ENCODE assay signal across 8 cellular contexts in the genomic region with DNA sequence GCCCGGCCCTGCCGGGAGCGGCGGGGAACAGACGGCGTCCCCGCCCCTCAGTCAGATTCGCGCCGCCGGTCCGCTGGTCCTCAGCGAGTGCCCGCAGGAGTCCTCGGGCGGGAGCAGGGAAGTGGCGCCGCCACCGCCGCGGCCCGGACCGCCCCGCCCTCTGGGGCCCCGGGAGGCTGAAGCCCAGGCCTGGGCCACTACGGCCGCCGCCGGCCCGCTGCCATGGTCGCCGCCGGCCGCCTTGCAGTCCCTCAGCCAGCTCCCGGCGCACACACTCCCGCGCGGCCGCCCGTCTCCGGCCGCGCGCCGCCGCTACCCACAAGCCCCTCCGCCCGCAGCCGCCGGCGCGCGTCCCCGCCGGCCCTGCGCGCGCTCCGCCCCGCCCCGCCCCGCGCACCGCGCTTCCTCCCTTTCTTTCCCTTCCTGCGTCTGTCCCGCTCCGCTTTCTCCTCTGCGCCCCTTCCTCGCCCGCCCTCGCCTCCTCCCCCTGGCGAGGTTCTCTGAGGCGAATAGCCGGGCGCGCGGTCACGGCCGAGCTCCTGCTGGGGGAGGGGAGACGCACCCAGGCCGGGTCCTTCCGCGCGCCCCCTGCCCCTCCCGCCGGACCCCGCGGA. TPM values are rescaled to one million over a fixed set of nuclear protein-coding genes. Genes with fewer than 3 reads are reported as not detected.
DNase-seq lines count a peak whose midpoint lies in the region; ATAC-seq lines count a peak whose summit lies in the region.

ROCK2 (minus strand) TSS at position 295 of the 614 bp plus-strand sequence. CDS start 500 bp downstream, outside the sequence.

- H3K27ac ChIP-seq in HUES48 (ENCODE audit: low read depth, low read length) (peak within 1 kb of the TSS; percentile 96), esophagus (ENCODE audit: low read depth in 2 of 2, low read length in 1 of 2) (peak within 1 kb of the TSS; percentile 92 to 98), muscle layer of colon (ENCODE audit: low read depth, low read length) (peak within 1 kb of the TSS; percentile 94)

- no peaks in the 10 kb centered on the region for H3K9me3 Mint-ChIP-seq in activated T-cell treated with anti-CD3 and anti-CD28 coated beads, Interleukin-2, amount 50 U/mL, for 4 hours

- H3K36me3 ChIP-seq in HUES48 (ENCODE audit: control insufficient read depth, insufficient read depth, low read length), result no peaks in the 10 kb centered on the region
- no peaks in the 10 kb centered on the region for H3K36me3 ChIP-seq in esophagus (ENCODE audit: control insufficient read depth in 2 of 2, insufficient read depth in 2 of 2, low read length in 1 of 2)
- no peaks in the 10 kb centered on the region for H3K36me3 ChIP-seq in muscle layer of colon (ENCODE audit: insufficient read depth, low read length)

- peak within 1 kb of the TSS; percentile 98 for H3K4me3 Mint-ChIP-seq in activated T-cell treated with anti-CD3 and anti-CD28 coated beads, Interleukin-2, amount 50 U/mL, for 4 hours

- in situ Hi-C loops in Caki2 (cut with HindIII; ENCODE audit: low pct_unique_long_range_greater_than_20kb, low sequenced_read_pairs), result no loop called here

- no peaks in the 10 kb centered on the region for H3K36me3 Mint-ChIP-seq in activated T-cell treated with anti-CD3 and anti-CD28 coated beads, Interleukin-2, amount 50 U/mL, for 4 hours (ENCODE audit: insufficient read depth)

- peaks cover 34% of the 10 kb centered on the region for H3K4me1 Mint-ChIP-seq in activated T-cell treated with anti-CD3 and anti-CD28 coated beads, Interleukin-2, amount 50 U/mL, for 4 hours (ENCODE audit: low read depth)

- H3K27me3 ChIP-seq in HUES48 (ENCODE audit: control insufficient read depth, insufficient read depth, low read length) (no peaks in the 10 kb centered on the region), esophagus (ENCODE audit: control insufficient read depth in 1 of 2, insufficient read depth in 2 of 2, low read length in 2 of 2) (no peaks in the 10 kb centered on the region), muscle layer of colon (ENCODE audit: control insufficient read depth in 1 of 2, insufficient read depth in 2 of 2, low read length in 2 of 2) (no peaks in the 10 kb centered on the region)

- peak; percentile 63 for ATAC-seq in GM21381 (IDR thresholded peaks at IDR 0.05; ENCODE audit: unreplicated experiment)
- ATAC-seq in activated T-cell treated with anti-CD3 and anti-CD28 coated beads, Interleukin-2, amount 50 U/mL, for 4 hours, result peak; percentile 74 to 78

- H3K9me3 ChIP-seq in HUES48 (ENCODE audit: control insufficient read depth, insufficient read depth, low read length) (no peaks in the 10 kb centered on the region), esophagus (ENCODE audit: control insufficient read depth in 2 of 2, insufficient read depth in 1 of 2, low read depth in 1 of 2, low read length in 1 of 2) (no peaks in the 10 kb centered on the region), muscle layer of colon (ENCODE audit: low read length) (no peaks in the 10 kb centered on the region)

- H3K4me1 ChIP-seq in HUES48 (ENCODE audit: control insufficient read depth, insufficient read depth, low read length) (peaks cover 26% of the 10 kb centered on the region), esophagus (ENCODE audit: control insufficient read depth in 2 of 2, insufficient read depth in 2 of 2, low read length in 1 of 2) (no peaks in the 10 kb centered on the region), muscle layer of colon (ENCODE audit: insufficient read depth, low read length) (peaks cover 29% of the 10 kb centered on the region)

- H3K4me3 ChIP-seq in HUES48 (ENCODE audit: low read depth, low read length) (peak within 1 kb of the TSS; percentile 89), esophagus (ENCODE audit: low read depth in 1 of 2, low read length in 2 of 2) (peak within 1 kb of the TSS; percentile 81 to 97), muscle layer of colon (ENCODE audit: low read depth in 1 of 2, low read length in 2 of 2) (peak within 1 kb of the TSS; percentile 96 to 97)

- DNase-seq in Caki2 (ENCODE audit: low read depth) (peak; percentile 74), OCI-M1 (lab: John Stamatoyannopoulos, UW) (peak; percentile 88)
- DNase-seq in activated T-cell treated with anti-CD3 and anti-CD28 coated beads, Interleukin-2, amount 50 U/mL, for 4 hours, result peak; percentile 62
- peak; percentile 44 to 53 for DNase-seq in stimulated activated CD8-positive, alpha-beta memory T cell treated with anti-CD3 and anti-CD28 coated beads, Interleukin-7, amount 100 ng/mL, for 48 hours (ENCODE audit: extremely low read depth in 1 of 2, low read depth in 1 of 2)

- WGBS in esophagus, 2 donors, result 0 to 2% methylated on average over 36 to 90 of the region's 90 CpGs

- H3K9ac ChIP-seq in HUES48 (ENCODE audit: low read depth, low read length), result peak within 1 kb of the TSS; percentile 75
- peak within 1 kb of the TSS; percentile 87 for H3K9ac ChIP-seq in muscle layer of colon (ENCODE audit: low read length)

- no peaks in the 10 kb centered on the region for H3K27me3 Mint-ChIP-seq in activated T-cell treated with anti-CD3 and anti-CD28 coated beads, Interleukin-2, amount 50 U/mL, for 4 hours (ENCODE audit: low read depth)

RNA-seq across cellular contexts. Expression of gene ROCK2, which starts in this region (rescaled TPM):
- total RNA-seq in Caki2 (2014; rRNA removed; shearing (Covaris generic); ENCODE audit: low replicate concordance), result 7.3 and 8.3 TPM in 2 replicates
- total RNA-seq in activated T-cell treated with anti-CD3 and anti-CD28 coated beads, Interleukin-2, amount 50 U/mL, for 4 hours, result 10 to 100 TPM; 16.8 to 24.3 (median 18.3) TPM
- 1 to 10 TPM; 3.4 to 5.4 TPM for polyA plus RNA-seq in esophagus

Comparison
In these comparisons a context has a peak if more than half of its experiments do, and no peak if none do; other contexts are left out.
1. Peak in every context shown above with its lines: DNase-seq, ATAC-seq, H3K4me3 ChIP-seq and H3K27ac ChIP-seq.